22 cellular contexts compared by ENCODE assay signal in genomic region chr4:80803337-80803736, GRCh38.
DNase-seq lines count a peak whose midpoint lies in the region; FAIRE-seq and TF ChIP-seq lines count a peak whose summit lies in the region.
"Had no signal": no experiment of that assay in that cellular context is flagged by ENCODE, and none has a peak within 500 bp of the region (broad histone marks: within the 10 kb centered on the region; RNA-seq: fewer than 3 reads in every experiment).

No MANE protein-coding gene starts in this region.

- peak overlapping the region; percentile 24 for H3K4me2 ChIP-seq in SU-DHL-6 (ENCODE audit: low read depth, low read length, poor library complexity, severe bottlenecking)
- H3K4me2 ChIP-seq: SK-N-SH had no signal

- H3K79me2 ChIP-seq in SU-DHL-6 (ENCODE audit: insufficient read depth, low read length): no peaks in the 10 kb centered on the region

- H3K27ac Mint-ChIP-seq in CD14-positive monocyte: no peak overlapping the region
- H3K27ac Mint-ChIP-seq: CD4-positive, alpha-beta memory T cell; HFFc6 had no signal

- H3K9me3 ChIP-seq in SU-DHL-6 (ENCODE audit: insufficient read depth, low read length): no peaks in the 10 kb centered on the region
- H3K9me3 ChIP-seq: BE2C, SK-N-SH had no signal

- TF ChIP-seq CTCF in SU-DHL-6 (IDR thresholded peaks at IDR 0.05; ENCODE audit: insufficient read depth, low read length, poor library complexity, severe bottlenecking) (no peak), CD14-positive monocyte (IDR thresholded peaks at IDR 0.05) (no peak), foreskin fibroblast (IDR thresholded peaks at IDR 0.05; ENCODE audit: low read depth, low read length) (no peak)

- intact Hi-C loops in CD14-positive monocyte (cut with micrococcal nuclease): no loop called here

- no peaks in the 10 kb centered on the region for H3K27me3 Mint-ChIP-seq in CD14-positive monocyte (ENCODE audit: low read depth in 3 of 3)
- H3K27me3 Mint-ChIP-seq: CD4-positive, alpha-beta memory T cell had no signal

- no peak overlapping the region for H3K4me3 Mint-ChIP-seq in CD14-positive monocyte
- H3K4me3 Mint-ChIP-seq: CD4-positive, alpha-beta memory T cell; HFFc6 had no signal

- H3K9me3 Mint-ChIP-seq in CD14-positive monocyte: peaks cover 0 to under 1% (median 0%) of the 10 kb centered on the region in 7 donors

- H3K36me3 ChIP-seq in SU-DHL-6 (ENCODE audit: low read length): no peaks in the 10 kb centered on the region
- H3K36me3 ChIP-seq: BE2C had no signal

- no peak overlapping the region for H3K9ac ChIP-seq in SU-DHL-6 (ENCODE audit: low read length)
- H3K9ac ChIP-seq: SK-N-SH had no signal

- H3F3A ChIP-seq in SU-DHL-6 (ENCODE audit: insufficient read depth): no peaks in the 10 kb centered on the region

- H2AFZ ChIP-seq in SU-DHL-6 (ENCODE audit: low read depth, low read length, severe bottlenecking): no peak overlapping the region

- H3K27me3 ChIP-seq in SU-DHL-6 (ENCODE audit: low read length): no peaks in the 10 kb centered on the region
- H3K27me3 ChIP-seq: BE2C had no signal

- no peak overlapping the region for H3K27ac ChIP-seq in SU-DHL-6 (ENCODE audit: low read depth, low read length)
- H3K27ac ChIP-seq: HL-60 had no signal

- no peaks in the 10 kb centered on the region for H3K4me1 Mint-ChIP-seq in CD14-positive monocyte

- no peaks in the 10 kb centered on the region for H3K36me3 Mint-ChIP-seq in CD14-positive monocyte

- H4K20me1 ChIP-seq in SU-DHL-6 (ENCODE audit: low read depth, low read length): no peaks in the 10 kb centered on the region

- DNase-seq in Kasumi-1 (lab: John Stamatoyannopoulos, UW): peak; percentile 19 to 48
- no peak for DNase-seq in NCI-H226
- DNase-seq in CD14-positive monocyte (ENCODE audit: low spot score): no peak
- DNase-seq in foreskin fibroblast: no peak
- DNase-seq: BE2C; Calu3; CD4-positive, alpha-beta memory T cell; DMS79; HFFc6; NCI-H1048; NCI-H1436 treated with DMSO at 0.1 percent for 48 hours; NCI-H2081; NCI-H524 treated with DMSO at 0.1 percent for 48 hours; SHP77; SK-N-SH had no signal

- no peaks in the 10 kb centered on the region for H3K9me2 ChIP-seq in SU-DHL-6 (replicated peaks; ENCODE audit: insufficient read depth, low read length)
- H3K9me2 ChIP-seq: SK-N-SH had no signal

- H3K4me3 ChIP-seq in SU-DHL-6 (ENCODE audit: insufficient read depth, low read length, poor library complexity, severe bottlenecking) (no peak overlapping the region), foreskin fibroblast (ENCODE audit: low read depth in 1 of 2, low read length in 2 of 2) (no peak overlapping the region)

- peak; percentile 68 for FAIRE-seq in A204.1 (lab: Jason Lieb, UNC)
- peak; percentile 68 for FAIRE-seq in G401.6 (lab: Jason Lieb, UNC)
- FAIRE-seq: GM18507, H54, HTR-8/SVneo had no signal

Comparison
In these comparisons a context has a peak if more than half of its experiments do, and no peak if none do; other contexts are left out.
1. DNase-seq: peak in Kasumi-1 (2 of 2); none in NCI-H226 (single experiment), CD14-positive monocyte (single experiment) and foreskin fibroblast (0 of 2).